Comparison of ENCODE assay signal across 1 cellular context in the genomic region with DNA sequence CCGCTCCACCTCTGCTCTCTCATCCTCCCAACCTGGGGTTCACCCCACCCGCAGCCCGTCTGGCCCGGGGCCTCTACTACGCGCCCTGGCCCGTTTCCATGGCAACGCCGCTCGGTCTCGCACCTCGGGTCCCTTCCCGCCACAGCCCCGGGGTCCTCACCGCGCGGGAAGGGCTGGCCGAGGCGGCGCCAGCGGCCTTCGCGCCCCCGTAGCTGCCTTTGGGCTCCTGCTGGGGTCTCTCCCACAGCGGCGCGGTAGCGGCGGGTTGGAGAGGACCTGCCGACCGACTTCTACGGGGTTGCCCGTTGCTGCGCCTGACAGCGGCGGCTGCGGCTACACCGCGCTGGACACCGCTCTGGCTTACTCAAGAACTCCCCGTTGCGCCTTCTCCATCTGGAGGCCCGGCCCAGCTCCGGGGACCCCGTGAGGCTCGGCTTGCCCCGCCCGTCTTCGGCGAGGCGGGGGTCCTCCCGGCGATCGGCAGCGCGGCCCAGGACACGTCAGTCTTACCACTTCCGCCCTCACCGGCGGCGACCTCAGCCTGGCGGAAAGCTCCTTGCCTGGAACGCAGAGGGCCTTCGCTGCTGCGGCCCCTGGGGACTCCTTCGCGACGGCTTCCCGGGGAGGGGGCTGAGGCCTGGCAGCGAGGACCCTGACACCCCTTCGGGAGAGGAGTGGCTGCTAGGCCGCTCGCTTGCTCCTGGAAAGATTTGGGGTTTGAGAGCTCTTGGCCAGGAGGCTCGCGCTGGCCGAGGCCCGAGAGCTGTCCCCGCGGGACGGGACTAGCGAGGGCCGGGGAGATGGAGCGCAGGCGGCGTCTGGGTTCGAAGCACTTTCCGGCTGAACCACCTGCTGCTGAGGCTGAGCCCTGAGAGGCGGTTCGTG.
A peak's percentile ranks its signal among the peaks of the same experiment; 100 is the strongest.
TF ChIP-seq lines count a peak whose summit lies in the region.

A gene with protein sequence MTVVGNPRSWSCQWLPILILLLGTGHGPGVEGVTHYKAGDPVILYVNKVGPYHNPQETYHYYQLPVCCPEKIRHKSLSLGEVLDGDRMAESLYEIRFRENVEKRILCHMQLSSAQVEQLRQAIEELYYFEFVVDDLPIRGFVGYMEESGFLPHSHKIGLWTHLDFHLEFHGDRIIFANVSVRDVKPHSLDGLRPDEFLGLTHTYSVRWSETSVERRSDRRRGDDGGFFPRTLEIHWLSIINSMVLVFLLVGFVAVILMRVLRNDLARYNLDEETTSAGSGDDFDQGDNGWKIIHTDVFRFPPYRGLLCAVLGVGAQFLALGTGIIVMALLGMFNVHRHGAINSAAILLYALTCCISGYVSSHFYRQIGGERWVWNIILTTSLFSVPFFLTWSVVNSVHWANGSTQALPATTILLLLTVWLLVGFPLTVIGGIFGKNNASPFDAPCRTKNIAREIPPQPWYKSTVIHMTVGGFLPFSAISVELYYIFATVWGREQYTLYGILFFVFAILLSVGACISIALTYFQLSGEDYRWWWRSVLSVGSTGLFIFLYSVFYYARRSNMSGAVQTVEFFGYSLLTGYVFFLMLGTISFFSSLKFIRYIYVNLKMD (minus strand): TSS at position 256 of the 885 bp plus-strand sequence. CDS start 422 bp downstream, outside the sequence.

TF ChIP-seq in HepG2, 621 proteins besides CTCF, POLR2A, EP300 and RAD21 (continued from another document and continues in another):
- peak; percentile 93 for TF ChIP-seq NFAT5 (CRISPR knock-in tag; IDR thresholded peaks at IDR 0.05)
- peak; percentile 91; the same call in 1 of the 2 replicates for TF ChIP-seq ZNF503 (CRISPR knock-in tag; IDR thresholded peaks at IDR 0.05)
- peak; percentile 78 for TF ChIP-seq PRDM15 (CRISPR knock-in tag; IDR thresholded peaks at IDR 0.05)
- peak; percentile 100 for TF ChIP-seq ZFX (CRISPR knock-in tag; IDR thresholded peaks at IDR 0.05; ENCODE audit: low read depth)
- TF ChIP-seq ZNF460 (CRISPR knock-in tag; IDR thresholded peaks at IDR 0.05; ENCODE audit: borderline replicate concordance), result no peak
- peak; percentile 99 for TF ChIP-seq BCL3 (CRISPR knock-in tag; IDR thresholded peaks at IDR 0.05)
- TF ChIP-seq CBX2 (IDR thresholded peaks at IDR 0.05; ENCODE audit: low read depth, low read length), result no peak
- TF ChIP-seq CBX2 (CRISPR knock-in tag; IDR thresholded peaks at IDR 0.05; ENCODE audit: low read depth), result 0 out of 2 replicates have a peak, but pooled peaks have one; percentile 93
- TF ChIP-seq SUZ12 (IDR thresholded peaks at IDR 0.05; ENCODE audit: low read depth, low read length), result no peak
- TF ChIP-seq DMTF1 (CRISPR knock-in tag; IDR thresholded peaks at IDR 0.05), result peak; percentile 97; the same call in 1 of the 2 replicates
- TF ChIP-seq, protein P1, sequence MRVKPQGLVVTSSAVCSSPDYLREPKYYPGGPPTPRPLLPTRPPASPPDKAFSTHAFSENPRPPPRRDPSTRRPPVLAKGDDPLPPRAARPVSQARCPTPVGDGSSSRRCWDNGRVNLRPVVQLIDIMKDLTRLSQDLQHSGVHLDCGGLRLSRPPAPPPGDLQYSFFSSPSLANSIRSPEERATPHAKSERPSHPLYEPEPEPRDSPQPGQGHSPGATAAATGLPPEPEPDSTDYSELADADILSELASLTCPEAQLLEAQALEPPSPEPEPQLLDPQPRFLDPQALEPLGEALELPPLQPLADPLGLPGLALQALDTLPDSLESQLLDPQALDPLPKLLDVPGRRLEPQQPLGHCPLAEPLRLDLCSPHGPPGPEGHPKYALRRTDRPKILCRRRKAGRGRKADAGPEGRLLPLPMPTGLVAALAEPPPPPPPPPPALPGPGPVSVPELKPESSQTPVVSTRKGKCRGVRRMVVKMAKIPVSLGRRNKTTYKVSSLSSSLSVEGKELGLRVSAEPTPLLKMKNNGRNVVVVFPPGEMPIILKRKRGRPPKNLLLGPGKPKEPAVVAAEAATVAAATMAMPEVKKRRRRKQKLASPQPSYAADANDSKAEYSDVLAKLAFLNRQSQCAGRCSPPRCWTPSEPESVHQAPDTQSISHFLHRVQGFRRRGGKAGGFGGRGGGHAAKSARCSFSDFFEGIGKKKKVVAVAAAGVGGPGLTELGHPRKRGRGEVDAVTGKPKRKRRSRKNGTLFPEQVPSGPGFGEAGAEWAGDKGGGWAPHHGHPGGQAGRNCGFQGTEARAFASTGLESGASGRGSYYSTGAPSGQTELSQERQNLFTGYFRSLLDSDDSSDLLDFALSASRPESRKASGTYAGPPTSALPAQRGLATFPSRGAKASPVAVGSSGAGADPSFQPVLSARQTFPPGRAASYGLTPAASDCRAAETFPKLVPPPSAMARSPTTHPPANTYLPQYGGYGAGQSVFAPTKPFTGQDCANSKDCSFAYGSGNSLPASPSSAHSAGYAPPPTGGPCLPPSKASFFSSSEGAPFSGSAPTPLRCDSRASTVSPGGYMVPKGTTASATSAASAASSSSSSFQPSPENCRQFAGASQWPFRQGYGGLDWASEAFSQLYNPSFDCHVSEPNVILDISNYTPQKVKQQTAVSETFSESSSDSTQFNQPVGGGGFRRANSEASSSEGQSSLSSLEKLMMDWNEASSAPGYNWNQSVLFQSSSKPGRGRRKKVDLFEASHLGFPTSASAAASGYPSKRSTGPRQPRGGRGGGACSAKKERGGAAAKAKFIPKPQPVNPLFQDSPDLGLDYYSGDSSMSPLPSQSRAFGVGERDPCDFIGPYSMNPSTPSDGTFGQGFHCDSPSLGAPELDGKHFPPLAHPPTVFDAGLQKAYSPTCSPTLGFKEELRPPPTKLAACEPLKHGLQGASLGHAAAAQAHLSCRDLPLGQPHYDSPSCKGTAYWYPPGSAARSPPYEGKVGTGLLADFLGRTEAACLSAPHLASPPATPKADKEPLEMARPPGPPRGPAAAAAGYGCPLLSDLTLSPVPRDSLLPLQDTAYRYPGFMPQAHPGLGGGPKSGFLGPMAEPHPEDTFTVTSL (CRISPR knock-in tag; IDR thresholded peaks at IDR 0.05; ENCODE audit: borderline replicate concordance), result no peak
- TF ChIP-seq SALL1 (CRISPR knock-in tag; IDR thresholded peaks at IDR 0.05), result peak; percentile 92
- peak; percentile 76 for TF ChIP-seq ZMYM3 (CRISPR knock-in tag; IDR thresholded peaks at IDR 0.05)
- TF ChIP-seq ZNF75D (CRISPR knock-in tag; IDR thresholded peaks at IDR 0.05; ENCODE audit: borderline replicate concordance), result no peak
- peak; percentile 99 for TF ChIP-seq ZNF704 (CRISPR knock-in tag; IDR thresholded peaks at IDR 0.05; ENCODE audit: borderline replicate concordance)
- TF ChIP-seq SNAPC2 (CRISPR knock-in tag; IDR thresholded peaks at IDR 0.05), result peak; percentile 99
- TF ChIP-seq YEATS2 (CRISPR knock-in tag; IDR thresholded peaks at IDR 0.05; ENCODE audit: borderline replicate concordance), result peak; percentile 98
- peak; percentile 99 for TF ChIP-seq BRF2 (CRISPR knock-in tag; IDR thresholded peaks at IDR 0.05)
